8 cellular contexts compared by ENCODE assay signal in the genomic region with DNA sequence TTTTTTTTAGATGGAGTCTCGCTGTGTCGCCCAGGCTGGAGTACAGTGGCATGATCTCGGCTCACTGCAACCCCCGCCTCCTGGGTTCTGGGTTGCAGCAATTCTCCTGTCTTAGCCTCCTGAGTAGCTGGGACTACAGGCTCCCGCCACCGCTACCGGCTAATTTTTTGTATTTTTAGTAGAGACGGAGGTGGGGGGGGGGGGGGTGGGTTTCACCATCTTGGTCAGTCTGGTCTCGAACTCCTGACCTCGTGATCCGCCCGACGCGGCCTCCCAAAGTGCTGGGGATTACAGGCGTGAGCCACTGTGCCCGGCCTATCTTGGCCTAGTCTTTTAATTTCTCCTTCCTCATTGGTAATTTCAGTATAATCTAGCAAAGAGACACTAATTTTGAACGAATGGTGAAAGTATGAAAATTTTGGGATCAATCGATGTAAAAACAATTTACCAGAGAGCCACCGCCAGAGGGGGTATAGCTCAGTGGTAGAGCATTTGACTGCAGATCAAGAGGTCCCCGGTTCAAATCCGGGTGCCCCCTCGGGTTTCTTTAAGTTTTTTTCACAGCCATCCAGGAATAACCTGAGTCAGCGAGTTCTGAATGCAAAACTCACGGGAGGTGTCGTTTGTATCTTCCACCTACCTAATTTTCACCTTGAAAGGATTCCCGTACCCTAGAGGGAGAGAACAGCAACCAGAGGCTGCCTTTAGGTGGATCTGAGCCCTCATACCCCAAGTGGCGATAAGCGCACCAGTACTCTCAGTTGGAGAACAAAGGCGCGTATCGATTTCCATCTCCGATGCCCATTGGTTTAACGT. TPM values are rescaled to one million over a fixed set of nuclear protein-coding genes. Genes with fewer than 3 reads are reported as not detected.
A peak's percentile ranks its signal among the peaks of the same experiment; 100 is the strongest.
DNase-seq lines count a peak whose midpoint lies in the region; ATAC-seq lines count a peak whose summit lies in the region.

No MANE protein-coding gene starts in this region.

- peaks cover 2% of the 10 kb centered on the region for H3K27me3 Mint-ChIP-seq in activated CD4-positive, alpha-beta T cell treated with anti-CD3 and anti-CD28 coated beads, Interleukin-2, amount 10 ng/mL, durations not matched to agents 24 days and 14 days
- H3K27me3 Mint-ChIP-seq in stimulated activated memory B cell treated with anti-CD40 and anti-IgM and Interleukin-4, amounts not matched to agents 10 μg/mL and 1 μg/mL and 100 μg/mL, for 72 hours, result no peaks in the 10 kb centered on the region

- peak; percentile 26 to 93 for DNase-seq in NCI-H187 (lab: John Stamatoyannopoulos, UW)
- DNase-seq in NCI-H187 treated with DMSO at 0.1 percent for 48 hours (lab: John Stamatoyannopoulos, UW), result no peak
- DNase-seq in NCI-H226, result peak; percentile 42
- peak; percentile 87 for DNase-seq in activated CD4-positive, alpha-beta T cell treated with anti-CD3 and anti-CD28 coated beads, Interleukin-2, amount 10 ng/mL, durations not matched to agents 24 days and 14 days
- peak; percentile 90 for DNase-seq in ecto neural progenitor cell (ENCODE audit: low spot score)
- peak; percentile 75 for DNase-seq in middle frontal gyrus (ENCODE audit: extremely low spot score, low spot score)

- peak overlapping the region; percentile 96 for H3K27ac Mint-ChIP-seq in activated CD4-positive, alpha-beta T cell treated with anti-CD3 and anti-CD28 coated beads, Interleukin-2, amount 10 ng/mL, durations not matched to agents 24 days and 14 days
- H3K27ac Mint-ChIP-seq in stimulated activated memory B cell treated with anti-CD40 and anti-IgM and Interleukin-4, amounts not matched to agents 10 μg/mL and 1 μg/mL and 100 μg/mL, for 72 hours, result peak overlapping the region; percentile 87

- H3K36me3 Mint-ChIP-seq in activated CD4-positive, alpha-beta T cell treated with anti-CD3 and anti-CD28 coated beads, Interleukin-2, amount 10 ng/mL, durations not matched to agents 24 days and 14 days (ENCODE audit: low read depth), result peaks cover 6% of the 10 kb centered on the region
- H3K36me3 Mint-ChIP-seq in stimulated activated memory B cell treated with anti-CD40 and anti-IgM and Interleukin-4, amounts not matched to agents 10 μg/mL and 1 μg/mL and 100 μg/mL, for 72 hours, result peaks cover 6% of the 10 kb centered on the region

- H3K4me1 Mint-ChIP-seq in activated CD4-positive, alpha-beta T cell treated with anti-CD3 and anti-CD28 coated beads, Interleukin-2, amount 10 ng/mL, durations not matched to agents 24 days and 14 days, result peaks cover 29% of the 10 kb centered on the region
- peaks cover 65% of the 10 kb centered on the region for H3K4me1 Mint-ChIP-seq in stimulated activated memory B cell treated with anti-CD40 and anti-IgM and Interleukin-4, amounts not matched to agents 10 μg/mL and 1 μg/mL and 100 μg/mL, for 72 hours

- intact Hi-C loops in activated CD4-positive, alpha-beta T cell treated with anti-CD3 and anti-CD28 coated beads, Interleukin-2, amount 10 ng/mL, durations not matched to agents 24 days and 14 days (cut with micrococcal nuclease), result no loop called here

- peak overlapping the region; percentile 97 for H3K4me3 Mint-ChIP-seq in activated CD4-positive, alpha-beta T cell treated with anti-CD3 and anti-CD28 coated beads, Interleukin-2, amount 10 ng/mL, durations not matched to agents 24 days and 14 days
- peak overlapping the region; percentile 93 for H3K4me3 Mint-ChIP-seq in stimulated activated memory B cell treated with anti-CD40 and anti-IgM and Interleukin-4, amounts not matched to agents 10 μg/mL and 1 μg/mL and 100 μg/mL, for 72 hours

- ATAC-seq in stimulated activated memory B cell treated with anti-CD40 and anti-IgM and Interleukin-4, amounts not matched to agents 10 μg/mL and 1 μg/mL and 100 μg/mL, for 72 hours, result no peak
- ATAC-seq in HG02840 (IDR thresholded peaks at IDR 0.05; ENCODE audit: low FRiP score, unreplicated experiment), result no peak

- H3K9me3 Mint-ChIP-seq in activated CD4-positive, alpha-beta T cell treated with anti-CD3 and anti-CD28 coated beads, Interleukin-2, amount 10 ng/mL, durations not matched to agents 24 days and 14 days, result no peaks in the 10 kb centered on the region
- H3K9me3 Mint-ChIP-seq in stimulated activated memory B cell treated with anti-CD40 and anti-IgM and Interleukin-4, amounts not matched to agents 10 μg/mL and 1 μg/mL and 100 μg/mL, for 72 hours, result peaks cover 1% of the 10 kb centered on the region

RNA-seq across cellular contexts. Expression of gene LASP1, which starts 2.5 kb away (rescaled TPM):
- total RNA-seq in activated CD4-positive, alpha-beta T cell treated with anti-CD3 and anti-CD28 coated beads, Interleukin-2, amount 10 ng/mL, durations not matched to agents 24 days and 14 days, result 130 and 131 TPM in 2 replicates

RNA-seq across cellular contexts. Expression of gene RPL23, which starts 13.9 kb away (rescaled TPM):
- total RNA-seq in activated CD4-positive, alpha-beta T cell treated with anti-CD3 and anti-CD28 coated beads, Interleukin-2, amount 10 ng/mL, durations not matched to agents 24 days and 14 days, result 1,994 and 2,005 TPM in 2 replicates

RNA-seq across cellular contexts. Expression of gene CWC25, which starts 42.3 kb away (rescaled TPM):
- total RNA-seq in activated CD4-positive, alpha-beta T cell treated with anti-CD3 and anti-CD28 coated beads, Interleukin-2, amount 10 ng/mL, durations not matched to agents 24 days and 14 days, result 32.1 and 32.4 TPM in 2 replicates
